In genomic region chr1:204975568-204976235, GRCh38 we compare ENCODE assay signal across 8 cellular contexts.
DNase-seq lines count a peak whose midpoint lies in the region; ATAC-seq and TF ChIP-seq lines count a peak whose summit lies in the region.

No MANE protein-coding gene starts in this region.

- no peak overlapping the region for H3K4me3 ChIP-seq in SJCRH30
- no peak overlapping the region for H3K4me3 ChIP-seq in psoas muscle

- no peak overlapping the region for H3K27ac Mint-ChIP-seq in activated naive CD4-positive, alpha-beta T cell treated with anti-CD3 and anti-CD28 coated beads for 36 hours
- H3K27ac Mint-ChIP-seq in glutamatergic neuron (ENCODE audit: unreplicated experiment) = no peak overlapping the region

- H3K4me3 Mint-ChIP-seq in activated naive CD4-positive, alpha-beta T cell treated with anti-CD3 and anti-CD28 coated beads for 36 hours = no peak overlapping the region
- no peak overlapping the region for H3K4me3 Mint-ChIP-seq in glutamatergic neuron (ENCODE audit: unreplicated experiment)

- H3K4me1 ChIP-seq in SJCRH30 = no peaks in the 10 kb centered on the region
- H3K4me1 ChIP-seq in psoas muscle = no peaks in the 10 kb centered on the region

- H3K9me3 ChIP-seq in SJCRH30 (replicated peaks) (no peaks in the 10 kb centered on the region), psoas muscle (no peaks in the 10 kb centered on the region)

- DNase-seq in DMS 273 treated with DMSO at 0.1 percent for 48 hours (lab: John Stamatoyannopoulos, UW) (peak; percentile 28), SJCRH30 (peak; percentile 52 to 73), glutamatergic neuron (peak; percentile 79), psoas muscle (no peak), GF-D8 (lab: John Stamatoyannopoulos, UW) (no peak)
- peak; percentile 74 for DNase-seq in activated naive CD4-positive, alpha-beta T cell treated with anti-CD3 and anti-CD28 coated beads for 36 hours

- H3K9me3 Mint-ChIP-seq in activated naive CD4-positive, alpha-beta T cell treated with anti-CD3 and anti-CD28 coated beads for 36 hours = no peaks in the 10 kb centered on the region
- peaks cover 11% of the 10 kb centered on the region for H3K9me3 Mint-ChIP-seq in glutamatergic neuron (ENCODE audit: unreplicated experiment)

- H3K36me3 ChIP-seq in SJCRH30 (peaks cover 38% of the 10 kb centered on the region; the same call in 1 of the 2 replicates), psoas muscle (ENCODE audit: insufficient read depth in 1 of 2, low read depth in 1 of 2) (no peaks in the 10 kb centered on the region)

- no peaks in the 10 kb centered on the region for H3K27me3 ChIP-seq in SJCRH30
- H3K27me3 ChIP-seq in psoas muscle (ENCODE audit: insufficient read depth in 3 of 3, low read length in 2 of 3) = peaks cover 0 to 11% (median 0%) of the 10 kb centered on the region in 3 donors

- CTCF ChIA-PET in activated naive CD4-positive, alpha-beta T cell treated with anti-CD3 and anti-CD28 coated beads for 36 hours (lab: Charles Lee) = interaction anchor here (0.8 to 5.0 kb wide), 11 partner anchors 9 to 165 kb away, joined by 3 to 43 read pairs (median 5); no protein-coding TSS in a partner anchor

- no peaks in the 10 kb centered on the region for H3K36me3 Mint-ChIP-seq in activated naive CD4-positive, alpha-beta T cell treated with anti-CD3 and anti-CD28 coated beads for 36 hours (ENCODE audit: low read depth)
- H3K36me3 Mint-ChIP-seq in glutamatergic neuron (ENCODE audit: unreplicated experiment) = peaks cover 20% of the 10 kb centered on the region

- H3K27ac ChIP-seq in SJCRH30 (no peak overlapping the region), psoas muscle (no peak overlapping the region)

- ATAC-seq in HG02798 (IDR thresholded peaks at IDR 0.05; ENCODE audit: poor library complexity, unreplicated experiment) (peak; percentile 63), psoas muscle (peak; percentile 75 to 90 (median 83)), HG02642 (IDR thresholded peaks at IDR 0.05; ENCODE audit: poor library complexity, unreplicated experiment) (no peak)

- intact Hi-C loops in activated naive CD4-positive, alpha-beta T cell treated with anti-CD3 and anti-CD28 coated beads for 36 hours (cut with micrococcal nuclease) = loop anchor here (1.0 kb wide), 2 partner anchors 86 to 166 kb away; no protein-coding TSS in a partner anchor
- intact Hi-C loops in psoas muscle (cut with DNase I) = loop anchor here (2.0 to 10.0 kb wide), 4 partner anchors 87 to 279 kb away; no protein-coding TSS in a partner anchor

- WGBS in psoas muscle, 3 donors = 45 to 50% (median 48%) methylated on average over 8 of the region's 8 CpGs

- TF ChIP-seq CTCF in glutamatergic neuron (IDR thresholded peaks at IDR 0.05; ENCODE audit: partially characterized antibody, unreplicated experiment) = peak; percentile 82
- peak; percentile 79 for TF ChIP-seq CTCF in psoas muscle (IDR thresholded peaks at IDR 0.05)

- H3K27me3 Mint-ChIP-seq in activated naive CD4-positive, alpha-beta T cell treated with anti-CD3 and anti-CD28 coated beads for 36 hours (ENCODE audit: low read depth) = peaks cover 2% of the 10 kb centered on the region
- H3K27me3 Mint-ChIP-seq in glutamatergic neuron (ENCODE audit: unreplicated experiment) = peaks cover 16% of the 10 kb centered on the region

- no peaks in the 10 kb centered on the region for H3K4me1 Mint-ChIP-seq in activated naive CD4-positive, alpha-beta T cell treated with anti-CD3 and anti-CD28 coated beads for 36 hours (ENCODE audit: low read depth)
- peaks cover 12% of the 10 kb centered on the region for H3K4me1 Mint-ChIP-seq in glutamatergic neuron (ENCODE audit: low read depth, unreplicated experiment)

Comparison
In these comparisons a context has a peak if more than half of its experiments do, and no peak if none do; other contexts are left out.
1. DNase-seq: peak in DMS 273 treated with DMSO at 0.1 percent for 48 hours (single experiment), SJCRH30 (2 of 2), activated naive CD4-positive, alpha-beta T cell treated with anti-CD3 and anti-CD28 coated beads for 36 hours (single experiment) and glutamatergic neuron (single experiment); none in psoas muscle (0 of 2) and GF-D8 (single experiment).